ENCODE assay signal across 22 cellular contexts in genomic region chr7:53800746-53801145, GRCh38.
DNase-seq lines count a peak whose midpoint lies in the region; ATAC-seq and TF ChIP-seq lines count a peak whose summit lies in the region.
"Had no signal": no experiment of that assay in that cellular context is flagged by ENCODE, and none has a peak within 500 bp of the region (broad histone marks: within the 10 kb centered on the region; RNA-seq: fewer than 3 reads in every experiment).

No MANE protein-coding gene starts in this region.

- no peak overlapping the region for H3K27ac Mint-ChIP-seq in WTC11
- H3K27ac Mint-ChIP-seq: B cell, CD14-positive monocyte, IgD-negative memory B cell had no signal

- no peak; the same call in 1 of the 2 replicates for ATAC-seq in WTC11
- ATAC-seq in GM18858 (IDR thresholded peaks at IDR 0.05; ENCODE audit: unreplicated experiment): no peak
- ATAC-seq in esophagus mucosa: no peak
- ATAC-seq: Right ventricle myocardium inferior had no signal

- CTCF ChIA-PET in WTC11 (lab: Charles Lee): no interaction called here

- H3K9me3 Mint-ChIP-seq in WTC11: peaks cover 7% of the 10 kb centered on the region

- no peaks in the 10 kb centered on the region for H3K27me3 Mint-ChIP-seq in WTC11 (ENCODE audit: low read depth)
- H3K27me3 Mint-ChIP-seq: B cell, IgD-negative memory B cell had no signal

- no peak for TF ChIP-seq CTCF in WTC11 (IDR thresholded peaks at IDR 0.05)

- no peaks in the 10 kb centered on the region; the same call in 1 of the 2 replicates for H3K36me3 Mint-ChIP-seq in WTC11
- H3K36me3 Mint-ChIP-seq: CD14-positive monocyte, IgD-negative memory B cell had no signal

- POLR2A ChIA-PET in WTC11 (lab: Charles Lee): interaction anchor here (0.6 kb wide), 1 partner anchor 764 kb away, joined by 3 read pairs; no protein-coding TSS in a partner anchor

- peaks cover 7% of the 10 kb centered on the region for H3K4me1 Mint-ChIP-seq in WTC11
- H3K4me1 Mint-ChIP-seq: B cell, CD14-positive monocyte, IgD-negative memory B cell had no signal

- no peak overlapping the region for H3K4me3 Mint-ChIP-seq in WTC11
- H3K4me3 Mint-ChIP-seq: B cell, CD14-positive monocyte, IgD-negative memory B cell had no signal

- peak; percentile 85 for DNase-seq in Daoy (ENCODE audit: low read depth)
- DNase-seq in LHCN-M2 (ENCODE audit: low read depth): peak; percentile 9
- DNase-seq in astrocyte of the hippocampus (ENCODE audit: low read depth, low spot score): peak; percentile 2
- DNase-seq in iPS-NIHi7 (ENCODE audit: extremely low spot score): peak; percentile 14
- DNase-seq in WTC11 (ENCODE audit: low spot score): no peak
- DNase-seq in NCI-H2171 treated with DMSO at 0.1 percent for 48 hours (lab: John Stamatoyannopoulos, UW): no peak
- DNase-seq: EL; GF-D8; MG63; NCI-H1048; NCI-H1436; NCI-H1930; NCI-H226; NCI-H510A treated with DMSO at 0.1 percent for 48 hours; NCI-H748 treated with DMSO at 0.1 percent for 48 hours; NK-92 treated with Interleukin-12 subunit alpha and Interleukin-12 subunit beta, amount 100 ng/mL, for 24 hours had no signal

TF ChIP-seq in WTC11, 78 proteins besides CTCF, POLR2A, EP300 and RAD21:
- no peak for TF ChIP-seq ERG (CRISPR knock-in tag; IDR thresholded peaks at IDR 0.05)
- TF ChIP-seq ZNF219 (CRISPR knock-in tag; IDR thresholded peaks at IDR 0.05; ENCODE audit: borderline replicate concordance): no peak
TF ChIP-seq in WTC11: peak in this region for 0.

Comparison
In these comparisons a context has a peak if more than half of its experiments do, and no peak if none do; other contexts are left out.
1. DNase-seq: peak in Daoy (single experiment), LHCN-M2 (single experiment), astrocyte of the hippocampus (single experiment) and iPS-NIHi7 (single experiment); none in WTC11 (single experiment) and NCI-H2171 treated with DMSO at 0.1 percent for 48 hours (single experiment).